Comparison of ENCODE assay signal across 15 cellular contexts in the genomic region with DNA sequence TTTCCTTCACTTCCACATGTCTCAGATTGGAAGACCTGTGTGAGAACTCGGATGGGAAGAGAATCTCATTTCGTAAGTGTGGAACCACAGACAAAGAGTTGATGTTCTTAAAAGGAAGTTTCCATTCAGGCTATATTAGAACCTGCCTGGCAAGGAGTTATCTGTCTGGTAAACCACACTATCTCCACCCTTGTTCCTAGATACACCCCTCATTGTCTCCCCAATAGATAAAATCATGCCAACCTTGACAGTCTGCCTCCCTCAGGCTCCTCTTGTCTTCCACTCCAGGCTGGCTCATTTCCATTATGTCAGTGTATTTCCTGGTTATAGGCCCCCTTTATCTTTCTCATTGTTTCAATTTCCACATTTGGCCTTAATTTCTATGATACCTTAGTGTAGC.
DNase-seq lines count a peak whose midpoint lies in the region; ATAC-seq and TF ChIP-seq lines count a peak whose summit lies in the region.
"Had no signal": no experiment of that assay in that cellular context is flagged by ENCODE, and none has a peak within 500 bp of the region (broad histone marks: within the 10 kb centered on the region; RNA-seq: fewer than 3 reads in every experiment).

No MANE protein-coding gene starts in this region.

- no peaks in the 10 kb centered on the region for H3K9me3 Mint-ChIP-seq in WTC11
- H3K9me3 Mint-ChIP-seq in nephron progenitor cell = no peaks in the 10 kb centered on the region
- H3K9me3 Mint-ChIP-seq: CD8-positive, alpha-beta T cell had no signal

- POLR2A ChIA-PET in WTC11 (lab: Charles Lee) = no interaction called here

- H3K27ac Mint-ChIP-seq in WTC11 = peak overlapping the region; percentile 26
- peak overlapping the region; percentile 6 for H3K27ac Mint-ChIP-seq in nephron progenitor cell
- H3K27ac Mint-ChIP-seq: B cell; CD8-positive, alpha-beta T cell had no signal

- CTCF ChIA-PET in WTC11 (lab: Charles Lee) = no interaction called here

- H3K27me3 Mint-ChIP-seq in WTC11 (ENCODE audit: low read depth) = no peaks in the 10 kb centered on the region
- no peaks in the 10 kb centered on the region for H3K27me3 Mint-ChIP-seq in nephron progenitor cell (ENCODE audit: low read depth, poor library complexity)

- H3K4me1 Mint-ChIP-seq in WTC11 (peaks cover 10% of the 10 kb centered on the region), nephron progenitor cell (peaks cover 10% of the 10 kb centered on the region)
- H3K4me1 Mint-ChIP-seq: B cell had no signal

- H3K36me3 Mint-ChIP-seq in WTC11 = no peaks in the 10 kb centered on the region
- no peaks in the 10 kb centered on the region for H3K36me3 Mint-ChIP-seq in nephron progenitor cell (ENCODE audit: low read depth)
- H3K36me3 Mint-ChIP-seq: CD8-positive, alpha-beta T cell had no signal

- ATAC-seq in WTC11 (no peak), GM18517 (IDR thresholded peaks at IDR 0.05; ENCODE audit: unreplicated experiment) (no peak), GM19455 (IDR thresholded peaks at IDR 0.05; ENCODE audit: unreplicated experiment) (no peak)
- ATAC-seq: CD8-positive, alpha-beta T cell; GM12878 had no signal

- TF ChIP-seq CTCF in WTC11 (IDR thresholded peaks at IDR 0.05) (no peak), nephron progenitor cell (IDR thresholded peaks at IDR 0.05) (no peak)

- DNase-seq in HT-29 (ENCODE audit: low spot score) = peak; percentile 23
- DNase-seq in OCI-M1 (lab: John Stamatoyannopoulos, UW) = peak; percentile 17
- DNase-seq in WTC11 (ENCODE audit: low spot score) = no peak
- no peak for DNase-seq in nephron progenitor cell
- DNase-seq: Calu3; CD8-positive, alpha-beta T cell; DMS53; DND-41; EL; GM23248; IMR-90 had no signal

- no peak overlapping the region for H3K4me3 Mint-ChIP-seq in WTC11
- H3K4me3 Mint-ChIP-seq in nephron progenitor cell = no peak overlapping the region
- H3K4me3 Mint-ChIP-seq: B cell; CD8-positive, alpha-beta T cell had no signal

TF ChIP-seq in WTC11, 78 proteins besides CTCF, POLR2A, EP300 and RAD21:
- TF ChIP-seq SP1 (CRISPR knock-in tag; conservative IDR thresholded peaks at IDR 0.05) = no peak
- no peak for TF ChIP-seq JAZF1 (CRISPR knock-in tag; IDR thresholded peaks at IDR 0.05)
- TF ChIP-seq TP53 (CRISPR knock-in tag; IDR thresholded peaks at IDR 0.05) = no peak
- no peak for TF ChIP-seq ETV6 (CRISPR knock-in tag; IDR thresholded peaks at IDR 0.05)
- TF ChIP-seq, protein P1, sequence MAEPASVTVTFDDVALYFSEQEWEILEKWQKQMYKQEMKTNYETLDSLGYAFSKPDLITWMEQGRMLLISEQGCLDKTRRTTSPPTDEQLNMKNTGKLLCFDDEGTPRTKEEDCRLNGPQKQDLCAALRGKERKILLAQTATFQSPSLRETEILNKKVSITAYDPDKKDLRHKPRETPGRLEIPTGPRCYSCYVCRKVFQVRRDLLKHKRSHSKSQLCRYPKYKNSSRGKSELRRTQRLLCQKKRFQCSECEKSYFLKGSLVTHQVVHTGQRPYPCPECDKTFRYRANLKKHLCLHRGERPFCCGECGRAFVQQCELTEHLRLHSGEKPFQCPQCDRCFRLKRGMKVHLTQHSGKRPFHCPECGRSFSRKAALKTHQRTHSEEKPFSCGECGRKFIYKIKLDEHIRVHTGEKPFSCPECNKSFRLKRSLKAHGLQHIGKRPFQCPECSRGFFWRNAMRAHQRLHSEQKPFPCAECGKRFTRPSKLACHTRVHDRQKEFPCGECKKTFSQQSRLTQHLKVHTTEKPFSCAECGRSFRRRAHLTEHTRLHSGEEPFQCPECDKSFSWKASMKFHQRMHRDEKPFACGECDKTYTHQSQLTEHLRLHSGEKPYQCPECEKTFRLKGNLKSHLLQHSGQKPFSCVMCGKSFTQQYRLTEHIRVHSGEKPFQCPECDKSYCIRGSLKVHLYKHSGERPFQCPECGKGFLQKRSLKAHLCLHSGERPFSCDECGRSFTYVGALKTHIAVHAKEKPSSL (CRISPR knock-in tag; conservative IDR thresholded peaks at IDR 0.05) = no peak
- no peak for TF ChIP-seq ZNF317 (CRISPR knock-in tag; IDR thresholded peaks at IDR 0.05; ENCODE audit: borderline replicate concordance, low read depth)
- no peak for TF ChIP-seq FOXJ3 (CRISPR knock-in tag; IDR thresholded peaks at IDR 0.05; ENCODE audit: borderline replicate concordance)
- TF ChIP-seq, protein P2, sequence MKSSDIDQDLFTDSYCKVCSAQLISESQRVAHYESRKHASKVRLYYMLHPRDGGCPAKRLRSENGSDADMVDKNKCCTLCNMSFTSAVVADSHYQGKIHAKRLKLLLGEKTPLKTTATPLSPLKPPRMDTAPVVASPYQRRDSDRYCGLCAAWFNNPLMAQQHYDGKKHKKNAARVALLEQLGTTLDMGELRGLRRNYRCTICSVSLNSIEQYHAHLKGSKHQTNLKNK (CRISPR knock-in tag; IDR thresholded peaks at IDR 0.05) = no peak
- TF ChIP-seq TEAD4 (CRISPR knock-in tag; IDR thresholded peaks at IDR 0.05) = no peak
- no peak for TF ChIP-seq JUN (CRISPR knock-in tag; IDR thresholded peaks at IDR 0.05)
- TF ChIP-seq, protein P3, sequence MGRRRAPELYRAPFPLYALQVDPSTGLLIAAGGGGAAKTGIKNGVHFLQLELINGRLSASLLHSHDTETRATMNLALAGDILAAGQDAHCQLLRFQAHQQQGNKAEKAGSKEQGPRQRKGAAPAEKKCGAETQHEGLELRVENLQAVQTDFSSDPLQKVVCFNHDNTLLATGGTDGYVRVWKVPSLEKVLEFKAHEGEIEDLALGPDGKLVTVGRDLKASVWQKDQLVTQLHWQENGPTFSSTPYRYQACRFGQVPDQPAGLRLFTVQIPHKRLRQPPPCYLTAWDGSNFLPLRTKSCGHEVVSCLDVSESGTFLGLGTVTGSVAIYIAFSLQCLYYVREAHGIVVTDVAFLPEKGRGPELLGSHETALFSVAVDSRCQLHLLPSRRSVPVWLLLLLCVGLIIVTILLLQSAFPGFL (CRISPR knock-in tag; IDR thresholded peaks at IDR 0.05; ENCODE audit: borderline replicate concordance) = no peak
- no peak for TF ChIP-seq ATF1 (CRISPR knock-in tag; IDR thresholded peaks at IDR 0.05)

Comparison
In these comparisons a context has a peak if more than half of its experiments do, and no peak if none do; other contexts are left out.
1. DNase-seq: peak in HT-29 (single experiment) and OCI-M1 (single experiment); none in WTC11 (single experiment) and nephron progenitor cell (single experiment).